13 cellular contexts compared by ENCODE assay signal in genomic region chr5:177131352-177131710, GRCh38. TPM values are rescaled to one million over a fixed set of nuclear protein-coding genes. Genes with fewer than 3 reads are reported as not detected.
A peak's percentile ranks its signal among the peaks of the same experiment; 100 is the strongest.
DNase-seq lines count a peak whose midpoint lies in the region; ATAC-seq and TF ChIP-seq lines count a peak whose summit lies in the region.
"Had no signal": no experiment of that assay in that cellular context is flagged by ENCODE, and none has a peak within 500 bp of the region (broad histone marks: within the 10 kb centered on the region; RNA-seq: fewer than 3 reads in every experiment).

No MANE protein-coding gene starts in this region.

- ATAC-seq in GM18873 (IDR thresholded peaks at IDR 0.05; ENCODE audit: low FRiP score, unreplicated experiment) (no peak), GM19351 (IDR thresholded peaks at IDR 0.05; ENCODE audit: unreplicated experiment) (no peak)
- ATAC-seq: foreskin keratinocyte had no signal

- intact Hi-C loops in dendritic cell treated with granulocyte-macrophage colony-stimulating factor and Interleukin-4, amounts not matched to agents 40 ng/mL and 50 ng/mL, for 4 days (cut with micrococcal nuclease) = loop anchor here (5.0 kb wide), 1 partner anchor 171 kb away; the partner anchor contains the start of genes PRELID1 and RAB24

- H3K9me3 Mint-ChIP-seq in CD8-positive, alpha-beta memory T cell = no peaks in the 10 kb centered on the region
- no peaks in the 10 kb centered on the region for H3K9me3 Mint-ChIP-seq in dendritic cell treated with granulocyte-macrophage colony-stimulating factor and Interleukin-4, amounts not matched to agents 40 ng/mL and 50 ng/mL, for 4 days
- no peaks in the 10 kb centered on the region for H3K9me3 Mint-ChIP-seq in nephron progenitor cell

- no peaks in the 10 kb centered on the region for H3K27me3 Mint-ChIP-seq in CD8-positive, alpha-beta memory T cell
- H3K27me3 Mint-ChIP-seq in dendritic cell treated with granulocyte-macrophage colony-stimulating factor and Interleukin-4, amounts not matched to agents 40 ng/mL and 50 ng/mL, for 4 days = peaks cover 5% of the 10 kb centered on the region
- H3K27me3 Mint-ChIP-seq in nephron progenitor cell (ENCODE audit: low read depth, poor library complexity) = peaks cover 33% of the 10 kb centered on the region

- H3K4me3 Mint-ChIP-seq in CD8-positive, alpha-beta memory T cell = peak overlapping the region; percentile 41 to 80 (median 68)
- peak overlapping the region; percentile 13 for H3K4me3 Mint-ChIP-seq in dendritic cell treated with granulocyte-macrophage colony-stimulating factor and Interleukin-4, amounts not matched to agents 40 ng/mL and 50 ng/mL, for 4 days
- peak overlapping the region; percentile 74 for H3K4me3 Mint-ChIP-seq in nephron progenitor cell

- peaks cover 3 to 20% (median 5%) of the 10 kb centered on the region in 3 donors for H3K36me3 Mint-ChIP-seq in CD8-positive, alpha-beta memory T cell
- H3K36me3 Mint-ChIP-seq in dendritic cell treated with granulocyte-macrophage colony-stimulating factor and Interleukin-4, amounts not matched to agents 40 ng/mL and 50 ng/mL, for 4 days (ENCODE audit: low read depth) = peaks cover 22% of the 10 kb centered on the region
- peaks cover 12% of the 10 kb centered on the region for H3K36me3 Mint-ChIP-seq in nephron progenitor cell (ENCODE audit: low read depth)

- TF ChIP-seq CTCF in nephron progenitor cell (IDR thresholded peaks at IDR 0.05) = no peak
- no peak for TF ChIP-seq CTCF in GM20000 (IDR thresholded peaks at IDR 0.05; ENCODE audit: extremely low read depth, missing control alignments)

- H3K27ac ChIP-seq in CD8-positive, alpha-beta memory T cell (ENCODE audit: low read depth, low read length) = no peak overlapping the region
- H3K27ac ChIP-seq: foreskin keratinocyte had no signal

- peaks cover 42 to 45% (median 42%) of the 10 kb centered on the region in 3 donors for H3K4me1 Mint-ChIP-seq in CD8-positive, alpha-beta memory T cell
- H3K4me1 Mint-ChIP-seq in dendritic cell treated with granulocyte-macrophage colony-stimulating factor and Interleukin-4, amounts not matched to agents 40 ng/mL and 50 ng/mL, for 4 days (ENCODE audit: low read depth) = peaks cover 47% of the 10 kb centered on the region
- H3K4me1 Mint-ChIP-seq in nephron progenitor cell = peaks cover 50% of the 10 kb centered on the region

- peaks cover 8% of the 10 kb centered on the region for H3K36me3 ChIP-seq in CD8-positive, alpha-beta memory T cell (ENCODE audit: insufficient read depth, low read length)

- peak overlapping the region in 7 of 8 donors; percentile 8 to 84 (median 63) for H3K27ac Mint-ChIP-seq in CD8-positive, alpha-beta memory T cell
- H3K27ac Mint-ChIP-seq in dendritic cell treated with granulocyte-macrophage colony-stimulating factor and Interleukin-4, amounts not matched to agents 40 ng/mL and 50 ng/mL, for 4 days = peak overlapping the region; percentile 64
- no peak overlapping the region for H3K27ac Mint-ChIP-seq in nephron progenitor cell

- CTCF ChIA-PET in CD8-positive, alpha-beta memory T cell (lab: Charles Lee) = interaction anchor here (1.4 to 5.1 kb wide), 2 partner anchors 13 to 18 kb away, joined by 3 to 30 read pairs; no protein-coding TSS in a partner anchor

- POLR2A ChIA-PET in CD8-positive, alpha-beta memory T cell (lab: Charles Lee) = no interaction called here

- no peaks in the 10 kb centered on the region for H3K27me3 ChIP-seq in CD8-positive, alpha-beta memory T cell (ENCODE audit: insufficient read depth, low read length, poor library complexity, severe bottlenecking)
- H3K27me3 ChIP-seq: foreskin keratinocyte had no signal

- H3K4me3 ChIP-seq in CD8-positive, alpha-beta memory T cell (ENCODE audit: low read length) = no peak overlapping the region

- DNase-seq in CD8-positive, alpha-beta memory T cell = no peak
- DNase-seq in NAMALWA (ENCODE audit: low spot score) (peak; percentile 19), nephron progenitor cell (no peak), amniotic stem cell (lab: John Stamatoyannopoulos, UW) (no peak), GM20000 (ENCODE audit: low spot score) (no peak)
- DNase-seq: activated gamma-delta T cell treated with Interleukin-2 at 50 U/mL for 16 hours; NCI-H1436; NCI-H774; stimulated activated CD4-positive, alpha-beta T cell treated with anti-CD3 and anti-CD28 coated beads, Interleukin-4, amount 100 ng/mL, for 24 hours had no signal

- H3K9me3 ChIP-seq in CD8-positive, alpha-beta memory T cell (ENCODE audit: low read length) = no peaks in the 10 kb centered on the region

- peaks cover 47% of the 10 kb centered on the region for H3K4me1 ChIP-seq in CD8-positive, alpha-beta memory T cell (ENCODE audit: insufficient read depth, low read length)

RNA-seq across cellular contexts. Expression of gene NSD1, which starts 2.2 kb away (rescaled TPM):
- total RNA-seq in CD8-positive, alpha-beta memory T cell = 10 to 100 TPM; 86.7 to 93.1 TPM
- 48.7 TPM for polyA plus RNA-seq in CD8-positive, alpha-beta memory T cell

RNA-seq across cellular contexts. Expression of gene FGFR4, which starts 44.6 kb away (rescaled TPM):
- total RNA-seq in CD8-positive, alpha-beta memory T cell = 1 to 10 TPM in 1 of 2 experiments, under 1 TPM in 1; 0.42 to 1.2 TPM
- 0.29 TPM for polyA plus RNA-seq in CD8-positive, alpha-beta memory T cell

Comparison
In these comparisons a context has a peak if more than half of its experiments do, and no peak if none do; other contexts are left out.
1. H3K4me3 Mint-ChIP-seq: peak in every context shown above with its lines; median percentile 74 in nephron progenitor cell; 68 in CD8-positive, alpha-beta memory T cell; 13 in dendritic cell treated with granulocyte-macrophage colony-stimulating factor and Interleukin-4, amounts not matched to agents 40 ng/mL and 50 ng/mL, for 4 days.